In the genomic region with DNA sequence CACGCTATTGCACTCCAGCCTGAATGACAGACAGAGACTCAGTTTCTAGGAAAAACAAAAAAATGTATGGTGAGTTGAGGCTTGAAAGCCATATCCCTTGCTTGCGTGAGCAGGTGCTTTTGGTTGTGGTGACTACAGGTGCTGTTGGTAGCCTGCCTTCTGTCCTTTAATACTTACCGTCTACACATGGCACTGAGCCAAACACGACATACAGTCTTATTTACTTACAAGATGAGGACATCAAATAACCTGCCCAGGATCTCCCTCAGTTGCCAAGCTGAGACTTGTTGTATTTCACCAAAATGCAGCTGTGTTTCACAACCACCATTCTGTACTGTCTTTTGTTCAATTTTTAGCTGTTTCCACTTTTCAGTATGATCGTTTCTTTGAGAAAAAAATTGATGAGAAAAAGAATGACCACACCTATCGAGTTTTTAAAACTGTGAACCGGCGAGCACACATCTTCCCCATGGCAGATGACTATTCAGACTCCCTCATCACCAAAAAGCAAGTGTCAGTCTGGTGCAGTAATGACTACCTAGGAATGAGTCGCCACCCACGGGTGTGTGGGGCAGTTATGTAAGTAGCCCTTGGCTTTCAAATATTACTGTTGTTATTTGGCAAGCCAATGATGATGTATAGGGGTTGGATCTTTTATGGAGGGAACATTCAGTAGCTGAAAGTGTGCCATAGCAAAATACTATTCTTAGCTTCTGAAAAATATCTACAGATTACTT, we compare ENCODE assay signal across 11 cellular contexts. TPM values are rescaled to one million over a fixed set of nuclear protein-coding genes. Genes with fewer than 3 reads are reported as not detected.
DNase-seq lines count a peak whose midpoint lies in the region; ATAC-seq and TF ChIP-seq lines count a peak whose summit lies in the region.
"Had no signal": no experiment of that assay in that cellular context is flagged by ENCODE, and none has a peak within 500 bp of the region (broad histone marks: within the 10 kb centered on the region; RNA-seq: fewer than 3 reads in every experiment).

No MANE protein-coding gene starts in this region.

- H3K27ac Mint-ChIP-seq in activated T-cell treated with anti-CD3 and anti-CD28 coated beads, Interleukin-2, amount 50 U/mL, for 72 hours = peak overlapping the region; percentile 62
- H3K27ac Mint-ChIP-seq: dendritic cell treated with granulocyte-macrophage colony-stimulating factor and Interleukin-4, amounts not matched to agents 40 ng/mL and 50 ng/mL, for 4 days had no signal

- peak; percentile 68 to 89 for ATAC-seq in activated T-cell treated with anti-CD3 and anti-CD28 coated beads, Interleukin-2, amount 50 U/mL, for 72 hours (replicated peaks in 1 of 2)
- ATAC-seq in body of pancreas (peak; percentile 69), GM21515 (IDR thresholded peaks at IDR 0.05; ENCODE audit: unreplicated experiment) (no peak), left ventricle myocardium superior (no peak)
- ATAC-seq: HCT116 had no signal

- H3K27ac ChIP-seq in body of pancreas = peak overlapping the region in 2 of 4 donors; percentile 9 to 18
- H3K27ac ChIP-seq in transverse colon = no peak overlapping the region
- H3K27ac ChIP-seq: SJCRH30 had no signal

- H3K9me3 ChIP-seq in body of pancreas (no peaks in the 10 kb centered on the region), transverse colon (no peaks in the 10 kb centered on the region)
- H3K9me3 ChIP-seq: SJCRH30 had no signal

- peaks cover 19 to 45% of the 10 kb centered on the region in 2 donors for H3K36me3 Mint-ChIP-seq in activated T-cell treated with anti-CD3 and anti-CD28 coated beads, Interleukin-2, amount 50 U/mL, for 72 hours (ENCODE audit: insufficient read depth in 2 of 2)

- H3K36me3 ChIP-seq in body of pancreas (replicated peaks in 1 of 2; ENCODE audit: insufficient read depth in 1 of 2, low read depth in 2 of 2) = peaks cover 0 to 30% of the 10 kb centered on the region in 2 donors
- peaks cover 0 to 74% (median 31%) of the 10 kb centered on the region in 4 donors for H3K36me3 ChIP-seq in transverse colon

- TF ChIP-seq CTCF in body of pancreas (IDR thresholded peaks at IDR 0.05) (no peak), transverse colon (IDR thresholded peaks at IDR 0.05) (no peak)

- in situ Hi-C loops in transverse colon (cut with MboI; ENCODE audit: low pct_ligation_motif_present in 1 of 4, low pct_unique_long_range_greater_than_20kb in 1 of 4, low sequenced_read_pairs in 3 of 4) = no loop called here

- no peaks in the 10 kb centered on the region for H3K9me3 Mint-ChIP-seq in activated T-cell treated with anti-CD3 and anti-CD28 coated beads, Interleukin-2, amount 50 U/mL, for 72 hours
- H3K9me3 Mint-ChIP-seq: dendritic cell treated with granulocyte-macrophage colony-stimulating factor and Interleukin-4, amounts not matched to agents 40 ng/mL and 50 ng/mL, for 4 days had no signal

- H3K4me1 Mint-ChIP-seq in activated T-cell treated with anti-CD3 and anti-CD28 coated beads, Interleukin-2, amount 50 U/mL, for 72 hours (ENCODE audit: low read depth) = peaks cover 43% of the 10 kb centered on the region

- H3K4me3 Mint-ChIP-seq in activated T-cell treated with anti-CD3 and anti-CD28 coated beads, Interleukin-2, amount 50 U/mL, for 72 hours = no peak overlapping the region
- H3K4me3 Mint-ChIP-seq: dendritic cell treated with granulocyte-macrophage colony-stimulating factor and Interleukin-4, amounts not matched to agents 40 ng/mL and 50 ng/mL, for 4 days had no signal

- H3K4me3 ChIP-seq in body of pancreas (no peak overlapping the region), transverse colon (no peak overlapping the region)
- H3K4me3 ChIP-seq: SJCRH30 had no signal

- no peaks in the 10 kb centered on the region for H3K27me3 Mint-ChIP-seq in activated T-cell treated with anti-CD3 and anti-CD28 coated beads, Interleukin-2, amount 50 U/mL, for 72 hours (ENCODE audit: low read depth)
- H3K27me3 Mint-ChIP-seq: dendritic cell treated with granulocyte-macrophage colony-stimulating factor and Interleukin-4, amounts not matched to agents 40 ng/mL and 50 ng/mL, for 4 days had no signal

- TF ChIP-seq POLR2A in body of pancreas (IDR thresholded peaks at IDR 0.05) (no peak), transverse colon (IDR thresholded peaks at IDR 0.05) (no peak)

- intact Hi-C loops in body of pancreas (cut with DNase I) (no loop called here), transverse colon (cut with DNase I; ENCODE audit: low total_unique reads) (no loop called here), left ventricle myocardium superior (cut with micrococcal nuclease) (no loop called here)

- no peaks in the 10 kb centered on the region for H3K27me3 ChIP-seq in body of pancreas
- no peaks in the 10 kb centered on the region for H3K27me3 ChIP-seq in transverse colon
- H3K27me3 ChIP-seq: SJCRH30 had no signal

- peak; percentile 27 to 31 for DNase-seq in activated T-cell treated with anti-CD3 and anti-CD28 coated beads, Interleukin-2, amount 50 U/mL, for 72 hours
- no peak for DNase-seq in activated T-cell treated with anti-CD3 and anti-CD28 coated beads, Interleukin-2, amount 50 U/mL, for 1 hour
- DNase-seq in NCI-H2171 treated with DMSO at 0.1 percent for 48 hours (lab: John Stamatoyannopoulos, UW) (peak; percentile 78), body of pancreas (peak; percentile 55 to 83 (median 72)), transverse colon (peak; percentile 37), NCI-H526 (lab: John Stamatoyannopoulos, UW) (no peak), left ventricle myocardium superior (no peak)
- DNase-seq: SJCRH30 had no signal

- H3K4me1 ChIP-seq in body of pancreas = peaks cover 10% of the 10 kb centered on the region
- peaks cover 2 to 39% (median 10%) of the 10 kb centered on the region in 4 donors for H3K4me1 ChIP-seq in transverse colon
- H3K4me1 ChIP-seq: SJCRH30 had no signal

- whole genome bisulfite sequencing in body of pancreas, 2 donors = 66 to 70% methylated on average over 10 of the region's 10 CpGs
- 58 to 67% methylated on average over 5 to 10 of the region's 10 CpGs for WGBS in transverse colon (ENCODE audit: low coverage in 1 of 2), 2 donors

- no peak for TF ChIP-seq EP300 in transverse colon (IDR thresholded peaks at IDR 0.05; ENCODE audit: low read depth)

RNA-seq across cellular contexts. Expression of gene ALAS1, which starts 6.5 kb away (rescaled TPM):
- total RNA-seq in activated T-cell treated with anti-CD3 and anti-CD28 coated beads, Interleukin-2, amount 50 U/mL, for 72 hours = 10 to 100 TPM; 62.7 to 63.6 TPM
- total RNA-seq in body of pancreas (10 to 100 TPM; 13.5 to 63.6 TPM), transverse colon (100 to 1,000 TPM in 1 of 4 donors, 10 to 100 TPM in 3; 70.1 to 101 (median 84.0) TPM), left ventricle myocardium superior (166 TPM)

RNA-seq across cellular contexts. Expression of gene TLR9, which starts 20.9 kb away (rescaled TPM):
- total RNA-seq in activated T-cell treated with anti-CD3 and anti-CD28 coated beads, Interleukin-2, amount 50 U/mL, for 72 hours = 1 to 10 TPM; 1.2 to 2.3 TPM
- total RNA-seq in body of pancreas = under 1 TPM in 1 of 2 donors, not detected in 1; 0.26 TPM
- under 1 TPM in 1 of 4 donors, not detected in 3; 0.16 TPM for total RNA-seq in transverse colon
- 0.17 TPM for total RNA-seq in left ventricle myocardium superior
- total RNA-seq: SJCRH30 had no signal

RNA-seq across cellular contexts. Expression of gene TWF2, which starts 34.5 kb away (rescaled TPM):
- total RNA-seq in activated T-cell treated with anti-CD3 and anti-CD28 coated beads, Interleukin-2, amount 50 U/mL, for 72 hours = 100 to 1,000 TPM; 124 to 133 TPM
- 10 to 100 TPM; 26.7 to 35.8 TPM for total RNA-seq in body of pancreas
- total RNA-seq in transverse colon = 10 to 100 TPM; 29.9 to 82.7 (median 61.0) TPM
- total RNA-seq in left ventricle myocardium superior = 103 TPM

RNA-seq across cellular contexts. Expression of gene PPM1M, which starts 41.1 kb away (rescaled TPM):
- total RNA-seq in activated T-cell treated with anti-CD3 and anti-CD28 coated beads, Interleukin-2, amount 50 U/mL, for 72 hours = 100 to 1,000 TPM; 119 to 121 TPM
- 10 to 100 TPM in 1 of 2 donors, 1 to 10 TPM in 1; 6.9 to 15.3 TPM for total RNA-seq in body of pancreas
- total RNA-seq in transverse colon = 1 to 10 TPM; 2.0 to 8.4 (median 6.2) TPM
- 9.0 TPM for total RNA-seq in left ventricle myocardium superior

RNA-seq across cellular contexts. Expression of gene POC1A, which starts 50.3 kb away (rescaled TPM):
- total RNA-seq in activated T-cell treated with anti-CD3 and anti-CD28 coated beads, Interleukin-2, amount 50 U/mL, for 72 hours = 10 to 100 TPM; 28.6 to 39.0 TPM
- total RNA-seq in body of pancreas (1 to 10 TPM in 1 of 2 donors, under 1 TPM in 1; 0.26 to 3.3 TPM), transverse colon (1 to 10 TPM in 2 of 4 donors, under 1 TPM in 1, not detected in 1; 0.80 to 3.1 (median 2.2) TPM), left ventricle myocardium superior (1.5 TPM)

Comparison
In these comparisons a context has a peak if more than half of its experiments do, and no peak if none do; other contexts are left out.
1. DNase-seq: peak in activated T-cell treated with anti-CD3 and anti-CD28 coated beads, Interleukin-2, amount 50 U/mL, for 72 hours (2 of 2), NCI-H2171 treated with DMSO at 0.1 percent for 48 hours (single experiment), body of pancreas (4 of 4) and transverse colon (single experiment); none in activated T-cell treated with anti-CD3 and anti-CD28 coated beads, Interleukin-2, amount 50 U/mL, for 1 hour (single experiment), NCI-H526 (0 of 2) and left ventricle myocardium superior (single experiment).
2. ATAC-seq: peak in activated T-cell treated with anti-CD3 and anti-CD28 coated beads, Interleukin-2, amount 50 U/mL, for 72 hours (2 of 2) and body of pancreas (single experiment); none in GM21515 (single experiment) and left ventricle myocardium superior (single experiment).